Comparison of ENCODE assay signal across 33 cellular contexts in the genomic region with DNA sequence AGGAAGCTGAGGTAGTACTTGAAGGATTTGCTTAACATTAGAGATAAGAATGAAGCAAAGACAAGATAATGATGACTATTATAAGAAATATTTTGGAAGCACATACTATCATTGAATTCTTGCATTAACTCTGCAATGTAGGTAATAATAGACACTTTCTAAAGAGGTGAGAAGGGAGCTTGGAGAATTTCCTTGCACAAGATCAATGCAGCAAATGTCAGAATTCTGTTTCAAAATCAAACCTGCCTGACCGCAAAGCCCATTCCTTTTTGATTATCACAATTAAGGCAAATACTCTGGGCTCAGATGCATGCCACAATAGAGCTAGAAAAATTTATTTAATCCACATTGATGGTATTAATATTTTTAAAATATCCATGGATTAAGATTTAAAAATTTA.
"Had no signal": no experiment of that assay in that cellular context is flagged by ENCODE, and none has a peak within 500 bp of the region (broad histone marks: within the 10 kb centered on the region; RNA-seq: fewer than 3 reads in every experiment).

No MANE protein-coding gene starts in this region.

- H3K36me3 ChIP-seq: adrenal gland, ascending aorta, cardiac muscle cell had no signal

- H3K9me3 ChIP-seq: adrenal gland, ascending aorta had no signal

- H3K27ac ChIP-seq: adrenal gland, ascending aorta, cardiac muscle cell, VCaP had no signal

- ATAC-seq: activated CD8-positive, alpha-beta T cell treated with anti-CD3 and anti-CD28 coated beads for 36 hours; activated naive CD4-positive, alpha-beta T cell treated with anti-CD3 and anti-CD28 coated beads, Interleukin-2, amount 50 U/mL, for 72 hours; activated T-cell treated with anti-CD3 and anti-CD28 coated beads, Interleukin-2, amount 50 U/mL, for 4 hours; activated T-cell treated with anti-CD3 and anti-CD28 coated beads, Interleukin-2, amount 50 U/mL, for 72 hours; activated T-helper 17 cell treated with anti-CD3 and anti-CD28 coated beads, Interleukin-2, amount 50 U/mL, for 72 hours; T-cell; T-helper 17 cell had no signal

- H3K27me3 ChIP-seq: adrenal gland, ascending aorta, cardiac muscle cell had no signal

- H3K4me3 ChIP-seq: adrenal gland, ascending aorta, cardiac muscle cell had no signal

- H3K4me1 ChIP-seq: adrenal gland, ascending aorta had no signal

- FAIRE-seq: bronchial epithelial cell, TTC549 had no signal

- DNase-seq: activated B cell treated with CpG ODN at 0.5 μM for 24 hours; activated CD4-positive, alpha-beta memory T cell treated with anti-CD3 and anti-CD28 coated beads for 36 hours; activated CD4-positive, alpha-beta T cell treated with anti-CD3 and anti-CD28 coated beads for 4 hours; activated CD4-positive, alpha-beta T cell treated with anti-CD3 and anti-CD28 coated beads, Interleukin-2, amount 10 ng/mL, durations not matched to agents 24 days and 14 days; activated CD4-positive, alpha-beta T cell treated with anti-CD3 and anti-CD28 coated beads, Interleukin-2, amount 50 U/mL, for 1 hour; activated CD4-positive, alpha-beta T cell treated with anti-CD3 and anti-CD28 coated beads, Interleukin-2, amount 50 U/mL, for 4 hours; activated CD4-positive, CD25-positive, alpha-beta regulatory T cell treated with anti-CD3 and anti-CD28 coated beads, Interleukin-2, amount 50 U/mL, for 72 hours; activated CD8-positive, alpha-beta memory T cell treated with anti-CD3 and anti-CD28 coated beads, Interleukin-2, amount 50 U/mL, for 4 hours; activated CD8-positive, alpha-beta T cell treated with anti-CD3 and anti-CD28 coated beads for 36 hours; activated effector memory CD4-positive, alpha-beta T cell treated with anti-CD3 and anti-CD28 coated beads, Interleukin-2, amount 50 U/mL, for 16 hours; activated gamma-delta T cell treated with Interleukin-2 at 50 U/mL for 16 hours; activated naive CD4-positive, alpha-beta T cell; activated naive CD4-positive, alpha-beta T cell treated with anti-CD3 and anti-CD28 coated beads for 36 hours; activated naive CD4-positive, alpha-beta T cell treated with anti-CD3 and anti-CD28 coated beads, Interleukin-2, amount 50 U/mL, for 16 hours; activated naive CD8-positive, alpha-beta T cell treated with anti-CD3 and anti-CD28 coated beads for 36 hours; activated T-cell treated with anti-CD3 and anti-CD28 coated beads for 4 hours; activated T-cell treated with anti-CD3 and anti-CD28 coated beads, Interleukin-2, amount 50 U/mL, for 1 hour; activated T-cell treated with anti-CD3 and anti-CD28 coated beads, Interleukin-2, amount 50 U/mL, for 4 hours; activated T-cell treated with anti-CD3 and anti-CD28 coated beads, Interleukin-2, amount 50 U/mL, for 72 hours; adrenal gland; amygdala; anterior cingulate cortex; caudate nucleus; cerebellar nuclear complex; T-cell; T-helper 17 cell had no signal
